Comparison of ENCODE assay signal across 8 cellular contexts in genomic region chr7:39948932-39949928, GRCh38. TPM values are rescaled to one million over a fixed set of nuclear protein-coding genes. Genes with fewer than 3 reads are reported as not detected.
DNase-seq lines count a peak whose midpoint lies in the region; ATAC-seq and TF ChIP-seq lines count a peak whose summit lies in the region.

No MANE protein-coding gene starts in this region.

- peak overlapping the region; percentile 98 to 100 (median 100) for H3K27ac Mint-ChIP-seq in CD14-positive monocyte

- peaks cover 0 to 2% (median 1%) of the 10 kb centered on the region in 3 donors for H3K27me3 Mint-ChIP-seq in CD14-positive monocyte (ENCODE audit: low read depth in 3 of 3)

- H3K9me3 Mint-ChIP-seq in CD14-positive monocyte, result no peaks in the 10 kb centered on the region

- H3K4me3 Mint-ChIP-seq in CD14-positive monocyte, result peak overlapping the region; percentile 95 to 99

- peak; percentile 77 for ATAC-seq in GM19395 (IDR thresholded peaks at IDR 0.05; ENCODE audit: unreplicated experiment)
- peak; percentile 54 for ATAC-seq in HG03558 (IDR thresholded peaks at IDR 0.05; ENCODE audit: extremely low read depth, unreplicated experiment)

- TF ChIP-seq CTCF in CD14-positive monocyte (IDR thresholded peaks at IDR 0.05), result no peak

- H3K36me3 Mint-ChIP-seq in CD14-positive monocyte, result no peaks in the 10 kb centered on the region

- intact Hi-C loops in CD14-positive monocyte (cut with micrococcal nuclease), result loop anchor here in 1 of 2 donors (10.0 kb wide), 1 partner anchor 96 kb away; no protein-coding TSS in a partner anchor

- peaks cover 30% of the 10 kb centered on the region for H3K4me1 Mint-ChIP-seq in CD14-positive monocyte

- DNase-seq in CD14-positive monocyte (ENCODE audit: low spot score), result peak; percentile 99
- peak; percentile 99 for DNase-seq in NCI-H748 (lab: John Stamatoyannopoulos, UW; ENCODE audit: unreplicated experiment)
- DNase-seq in activated CD4-positive, alpha-beta T cell treated with anti-CD3 and anti-CD28 coated beads, Interleukin-2, amount 50 U/mL, for 24 hours (ENCODE audit: low read depth in 1 of 2, low spot score in 1 of 2), result peak; percentile 94 to 96
- DNase-seq in dedifferentiated amniotic fluid mesenchymal stem cell (ENCODE audit: extremely low spot score), result peak; percentile 100
- peak; percentile 100 for DNase-seq in left kidney (ENCODE audit: low read depth, low spot score)
- DNase-seq in stimulated activated CD4-positive, alpha-beta T cell treated with anti-CD3 and anti-CD28 coated beads, Interleukin-1b, Interleukin-23, amount 100 ng/mL, for 48 hours, result peak; percentile 98

RNA-seq across cellular contexts. Expression of gene CDK13, which starts 0.8 kb away (rescaled TPM):
- 10 to 100 TPM in 1 of 2 donors, 1 to 10 TPM in 1; 8.8 to 11.2 TPM for polyA plus RNA-seq in CD14-positive monocyte

Comparison
In these comparisons a context has a peak if more than half of its experiments do, and no peak if none do; other contexts are left out.
1. Peak in every context shown above with its lines: DNase-seq and ATAC-seq.